Comparison of ENCODE assay signal across 18 cellular contexts in the genomic region with DNA sequence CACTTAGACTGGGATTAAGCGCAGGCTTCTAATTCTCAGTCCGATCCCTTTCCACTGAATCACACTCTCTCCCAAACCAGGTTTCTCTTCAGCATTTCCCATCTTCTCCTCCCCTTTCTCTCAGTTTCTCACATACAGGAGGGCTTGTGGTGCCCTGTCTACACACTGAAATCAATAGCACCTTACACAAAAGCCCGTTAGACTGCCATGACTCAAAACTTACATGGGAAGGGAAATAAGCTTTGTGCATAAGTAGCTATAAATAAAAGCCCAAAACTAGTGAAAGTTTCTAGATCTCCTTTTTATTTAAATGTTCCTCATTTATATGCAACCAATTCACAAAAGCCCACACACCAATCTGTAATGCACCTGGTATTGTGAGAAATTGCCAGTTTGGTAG.
"Had no signal": no experiment of that assay in that cellular context is flagged by ENCODE, and none has a peak within 500 bp of the region (broad histone marks: within the 10 kb centered on the region; RNA-seq: fewer than 3 reads in every experiment).

No MANE protein-coding gene starts in this region.

- H3K9me3 Mint-ChIP-seq: activated naive CD4-positive, alpha-beta T cell treated with anti-CD3 and anti-CD28 coated beads, Interleukin-2, amount 10 ng/mL, durations not matched to agents 7 days and 5 days had no signal

- FAIRE-seq: islet of Langerhans had no signal

- H3K27ac ChIP-seq: adrenal gland, prostate gland, stomach, testis, upper lobe of left lung had no signal

- H3K9me3 ChIP-seq: adrenal gland, prostate gland, stomach, testis, upper lobe of left lung had no signal

- ATAC-seq: activated T-helper 17 cell treated with anti-CD3 and anti-CD28 coated beads, Interleukin-2, amount 50 U/mL, for 72 hours; esophagus mucosa; right cardiac atrium had no signal

- H3K36me3 ChIP-seq: adrenal gland, prostate gland, stomach, upper lobe of left lung had no signal

- H3K4me1 ChIP-seq: prostate gland, stomach, testis had no signal

- DNase-seq: activated CD4-positive, alpha-beta T cell treated with anti-CD3 and anti-CD28 coated beads, Interleukin-2, amount 50 U/mL, for 4 hours; activated CD4-positive, CD25-positive, alpha-beta regulatory T cell treated with anti-CD3 and anti-CD28 coated beads, Interleukin-2, amount 50 U/mL, for 72 hours; activated naive CD4-positive, alpha-beta T cell treated with anti-CD3 and anti-CD28 coated beads, Interleukin-2, amount 10 ng/mL, durations not matched to agents 7 days and 5 days; adrenal gland; midbrain; right cardiac atrium; stimulated activated CD4-positive, alpha-beta T cell treated with anti-CD3 and anti-CD28 coated beads, Interleukin-15, amount 100 ng/mL, for 24 hours; stimulated activated CD4-positive, alpha-beta T cell treated with anti-CD3 and anti-CD28 coated beads, Interleukin-4, amount 100 ng/mL, for 1 hour; stomach; testis; upper lobe of left lung had no signal

- H3K36me3 Mint-ChIP-seq: activated naive CD4-positive, alpha-beta T cell treated with anti-CD3 and anti-CD28 coated beads, Interleukin-2, amount 10 ng/mL, durations not matched to agents 7 days and 5 days had no signal

- H3K27me3 Mint-ChIP-seq: activated naive CD4-positive, alpha-beta T cell treated with anti-CD3 and anti-CD28 coated beads, Interleukin-2, amount 10 ng/mL, durations not matched to agents 7 days and 5 days had no signal

- H3K27me3 ChIP-seq: adrenal gland, stomach, testis, upper lobe of left lung had no signal

- H3K4me3 ChIP-seq: adrenal gland, lung, prostate gland, skin epidermis, stomach, testis, upper lobe of left lung had no signal

- H3K4me1 Mint-ChIP-seq: activated naive CD4-positive, alpha-beta T cell treated with anti-CD3 and anti-CD28 coated beads, Interleukin-2, amount 10 ng/mL, durations not matched to agents 7 days and 5 days; activated T-helper 17 cell treated with anti-CD3 and anti-CD28 coated beads, Interleukin-2, amount 50 U/mL, for 72 hours had no signal

- H3K27ac Mint-ChIP-seq: activated naive CD4-positive, alpha-beta T cell treated with anti-CD3 and anti-CD28 coated beads, Interleukin-2, amount 10 ng/mL, durations not matched to agents 7 days and 5 days; activated T-helper 17 cell treated with anti-CD3 and anti-CD28 coated beads, Interleukin-2, amount 50 U/mL, for 72 hours had no signal

- H3K4me3 Mint-ChIP-seq: activated naive CD4-positive, alpha-beta T cell treated with anti-CD3 and anti-CD28 coated beads, Interleukin-2, amount 10 ng/mL, durations not matched to agents 7 days and 5 days; activated T-helper 17 cell treated with anti-CD3 and anti-CD28 coated beads, Interleukin-2, amount 50 U/mL, for 72 hours; neural crest cell had no signal
